ENCODE assay signal across 23 cellular contexts in the genomic region with DNA sequence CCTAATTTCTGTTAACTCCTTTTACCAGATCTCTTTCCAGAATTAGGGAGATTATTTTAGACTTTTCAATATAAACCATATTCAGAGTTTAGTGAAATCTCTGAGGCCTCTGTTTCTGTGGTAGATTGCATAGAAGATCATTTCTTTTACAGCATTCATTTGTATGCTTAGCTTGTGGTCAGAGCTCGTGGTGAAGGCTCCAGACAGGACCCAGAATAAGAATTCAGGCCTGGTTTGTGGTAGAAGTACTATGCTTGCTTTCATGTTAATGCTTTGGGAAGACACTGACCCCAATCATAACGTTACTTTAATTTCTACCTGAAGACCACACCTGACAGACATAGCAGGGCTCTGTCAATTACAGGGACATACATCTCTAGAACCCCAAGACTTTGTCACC.
"Had no signal": no experiment of that assay in that cellular context is flagged by ENCODE, and none has a peak within 500 bp of the region (broad histone marks: within the 10 kb centered on the region; RNA-seq: fewer than 3 reads in every experiment).

No MANE protein-coding gene starts in this region.

- H2AFZ ChIP-seq: neural progenitor cell had no signal

- H3K36me3 ChIP-seq: neural progenitor cell, sigmoid colon, tibial artery, upper lobe of left lung had no signal

- H3K27me3 Mint-ChIP-seq: memory B cell; naive thymus-derived CD4-positive, alpha-beta T cell had no signal

- ATAC-seq: mucosa of descending colon; naive thymus-derived CD4-positive, alpha-beta T cell; psoas muscle; right cardiac atrium had no signal

- H3K27me3 ChIP-seq: neural progenitor cell, sigmoid colon, testis, tibial artery, upper lobe of left lung had no signal

- H3K4me1 ChIP-seq: testis, tibial artery, upper lobe of left lung had no signal

- H3K4me3 Mint-ChIP-seq: memory B cell; naive thymus-derived CD4-positive, alpha-beta T cell; nephron; neural progenitor cell had no signal

- H3K27ac Mint-ChIP-seq: memory B cell, nephron, neural progenitor cell had no signal

- H3K9ac ChIP-seq: neural progenitor cell had no signal

- DNase-seq: cerebellar nuclear complex; cortex of kidney; mucosa of descending colon; naive thymus-derived CD4-positive, alpha-beta T cell; posterior cingulate gyrus; psoas muscle; right cardiac atrium; sigmoid colon; stimulated activated CD4-positive, alpha-beta T cell treated with anti-CD3 and anti-CD28 coated beads, Interleukin-15, amount 100 ng/mL, for 24 hours; stimulated activated CD4-positive, alpha-beta T cell treated with anti-CD3 and anti-CD28 coated beads, Interleukin-2, amount 100 ng/mL, for 48 hours; stimulated activated naive CD4-positive, alpha-beta T cell; substantia nigra; testis; tibial artery; upper lobe of left lung had no signal

- FAIRE-seq: frontal cortex, keratinocyte, urothelium cell line had no signal

- H3K9me3 Mint-ChIP-seq: memory B cell, nephron, neural progenitor cell had no signal

- H3K9me3 ChIP-seq: mucosa of descending colon, psoas muscle, sigmoid colon, testis, tibial artery, upper lobe of left lung had no signal

- H3K27ac ChIP-seq: neural progenitor cell, psoas muscle, sigmoid colon, skin epidermis, testis, tibial artery, upper lobe of left lung had no signal

- H3K4me3 ChIP-seq: lung, mucosa of descending colon, neural progenitor cell, psoas muscle, sigmoid colon, skin epidermis, testis, tibial artery, upper lobe of left lung had no signal

- H3K4me2 ChIP-seq: neural progenitor cell had no signal

- H3K4me1 Mint-ChIP-seq: memory B cell had no signal
